10 cellular contexts compared by ENCODE assay signal in genomic region chr10:8416192-8416701, GRCh38.
A peak's percentile ranks its signal among the peaks of the same experiment; 100 is the strongest.
DNase-seq lines count a peak whose midpoint lies in the region; ATAC-seq and FAIRE-seq lines count a peak whose summit lies in the region.
"Had no signal": no experiment of that assay in that cellular context is flagged by ENCODE, and none has a peak within 500 bp of the region (broad histone marks: within the 10 kb centered on the region; RNA-seq: fewer than 3 reads in every experiment).

No MANE protein-coding gene starts in this region.

- intact Hi-C loops in activated T-helper 1 cell treated with anti-CD3 and anti-CD28 coated beads, Interleukin-12 subunit alpha, Interleukin-12 subunit beta, Interleukin-2, Interleukin-4 antibody, amounts not matched to agents 30 ng/mL and 10 ng/mL and 1 ng/mL, durations not matched to agents 14 hours and 24 hours and 36 hours (cut with micrococcal nuclease), result loop anchor here (1.0 kb wide), 3 partner anchors 14 to 162 kb away; no protein-coding TSS in a partner anchor
- intact Hi-C loops in posterior vena cava (cut with DNase I), result no loop called here

- peaks cover 9% of the 10 kb centered on the region for H3K27me3 Mint-ChIP-seq in activated T-helper 1 cell treated with anti-CD3 and anti-CD28 coated beads, Interleukin-12 subunit alpha, Interleukin-12 subunit beta, Interleukin-2, Interleukin-4 antibody, amounts not matched to agents 30 ng/mL and 10 ng/mL and 1 ng/mL, durations not matched to agents 14 hours and 24 hours and 36 hours (ENCODE audit: insufficient read depth)
- H3K27me3 Mint-ChIP-seq in stimulated activated naive CD8-positive, alpha-beta T cell treated with anti-CD3 and anti-CD28 coated beads, Interleukin-15, amount 100 ng/mL, for 72 hours, result no peaks in the 10 kb centered on the region

- peaks cover 36% of the 10 kb centered on the region for H3K4me1 Mint-ChIP-seq in activated T-helper 1 cell treated with anti-CD3 and anti-CD28 coated beads, Interleukin-12 subunit alpha, Interleukin-12 subunit beta, Interleukin-2, Interleukin-4 antibody, amounts not matched to agents 30 ng/mL and 10 ng/mL and 1 ng/mL, durations not matched to agents 14 hours and 24 hours and 36 hours (ENCODE audit: low read depth)
- peaks cover 24% of the 10 kb centered on the region for H3K4me1 Mint-ChIP-seq in stimulated activated naive CD8-positive, alpha-beta T cell treated with anti-CD3 and anti-CD28 coated beads, Interleukin-15, amount 100 ng/mL, for 72 hours

- DNase-seq in stimulated activated naive CD4-positive, alpha-beta T cell treated with Interleukin-2 at 50 U/mL for 16 hours (lab: John Stamatoyannopoulos, UW), result peak; percentile 9
- DNase-seq in stimulated activated naive CD4-positive, alpha-beta T cell (lab: John Stamatoyannopoulos, UW), result no peak
- peak; percentile 16 for DNase-seq in activated T-helper 1 cell treated with anti-CD3 and anti-CD28 coated beads, Interleukin-12 subunit alpha, Interleukin-12 subunit beta, Interleukin-2, Interleukin-4 antibody, amounts not matched to agents 30 ng/mL and 10 ng/mL and 1 ng/mL, durations not matched to agents 14 hours and 24 hours and 36 hours (ENCODE audit: low spot score)
- DNase-seq in stimulated activated naive CD8-positive, alpha-beta T cell treated with anti-CD3 and anti-CD28 coated beads, Interleukin-15, amount 100 ng/mL, for 72 hours, result peak; percentile 7 to 55
- no peak for DNase-seq in posterior vena cava (ENCODE audit: low spot score)
- DNase-seq in GM19239 (ENCODE audit: insufficient read length, low spot score), result no peak
- no peak for DNase-seq in HCEC 1CT
- DNase-seq: pancreas had no signal

- ATAC-seq in HG03432 (IDR thresholded peaks at IDR 0.05; ENCODE audit: unreplicated experiment), result peak; percentile 77
- ATAC-seq in stimulated activated naive CD8-positive, alpha-beta T cell treated with anti-CD3 and anti-CD28 coated beads, Interleukin-15, amount 100 ng/mL, for 72 hours, result peak; percentile 96

- H3K4me3 Mint-ChIP-seq in activated T-helper 1 cell treated with anti-CD3 and anti-CD28 coated beads, Interleukin-12 subunit alpha, Interleukin-12 subunit beta, Interleukin-2, Interleukin-4 antibody, amounts not matched to agents 30 ng/mL and 10 ng/mL and 1 ng/mL, durations not matched to agents 14 hours and 24 hours and 36 hours, result peak overlapping the region; percentile 9
- H3K4me3 Mint-ChIP-seq in stimulated activated naive CD8-positive, alpha-beta T cell treated with anti-CD3 and anti-CD28 coated beads, Interleukin-15, amount 100 ng/mL, for 72 hours, result peak overlapping the region; percentile 17 to 61

- peak overlapping the region; percentile 85 for H3K27ac Mint-ChIP-seq in activated T-helper 1 cell treated with anti-CD3 and anti-CD28 coated beads, Interleukin-12 subunit alpha, Interleukin-12 subunit beta, Interleukin-2, Interleukin-4 antibody, amounts not matched to agents 30 ng/mL and 10 ng/mL and 1 ng/mL, durations not matched to agents 14 hours and 24 hours and 36 hours
- peak overlapping the region; percentile 86 to 96 for H3K27ac Mint-ChIP-seq in stimulated activated naive CD8-positive, alpha-beta T cell treated with anti-CD3 and anti-CD28 coated beads, Interleukin-15, amount 100 ng/mL, for 72 hours

- no peaks in the 10 kb centered on the region for H3K36me3 Mint-ChIP-seq in activated T-helper 1 cell treated with anti-CD3 and anti-CD28 coated beads, Interleukin-12 subunit alpha, Interleukin-12 subunit beta, Interleukin-2, Interleukin-4 antibody, amounts not matched to agents 30 ng/mL and 10 ng/mL and 1 ng/mL, durations not matched to agents 14 hours and 24 hours and 36 hours (ENCODE audit: low read depth)

- H3K9me3 Mint-ChIP-seq in activated T-helper 1 cell treated with anti-CD3 and anti-CD28 coated beads, Interleukin-12 subunit alpha, Interleukin-12 subunit beta, Interleukin-2, Interleukin-4 antibody, amounts not matched to agents 30 ng/mL and 10 ng/mL and 1 ng/mL, durations not matched to agents 14 hours and 24 hours and 36 hours, result no peaks in the 10 kb centered on the region
- H3K9me3 Mint-ChIP-seq in stimulated activated naive CD8-positive, alpha-beta T cell treated with anti-CD3 and anti-CD28 coated beads, Interleukin-15, amount 100 ng/mL, for 72 hours, result no peaks in the 10 kb centered on the region

- no peak for FAIRE-seq in GM19239 (lab: Jason Lieb, UNC)
- FAIRE-seq: islet of Langerhans, pancreas had no signal

Comparison
In these comparisons a context has a peak if more than half of its experiments do, and no peak if none do; other contexts are left out.
1. DNase-seq: peak in stimulated activated naive CD4-positive, alpha-beta T cell treated with Interleukin-2 at 50 U/mL for 16 hours (single experiment), activated T-helper 1 cell treated with anti-CD3 and anti-CD28 coated beads, Interleukin-12 subunit alpha, Interleukin-12 subunit beta, Interleukin-2, Interleukin-4 antibody, amounts not matched to agents 30 ng/mL and 10 ng/mL and 1 ng/mL, durations not matched to agents 14 hours and 24 hours and 36 hours (single experiment) and stimulated activated naive CD8-positive, alpha-beta T cell treated with anti-CD3 and anti-CD28 coated beads, Interleukin-15, amount 100 ng/mL, for 72 hours (2 of 2); none in stimulated activated naive CD4-positive, alpha-beta T cell (0 of 6), posterior vena cava (single experiment), GM19239 (single experiment) and HCEC 1CT (single experiment).